ENCODE assay signal across 14 cellular contexts in the genomic region with DNA sequence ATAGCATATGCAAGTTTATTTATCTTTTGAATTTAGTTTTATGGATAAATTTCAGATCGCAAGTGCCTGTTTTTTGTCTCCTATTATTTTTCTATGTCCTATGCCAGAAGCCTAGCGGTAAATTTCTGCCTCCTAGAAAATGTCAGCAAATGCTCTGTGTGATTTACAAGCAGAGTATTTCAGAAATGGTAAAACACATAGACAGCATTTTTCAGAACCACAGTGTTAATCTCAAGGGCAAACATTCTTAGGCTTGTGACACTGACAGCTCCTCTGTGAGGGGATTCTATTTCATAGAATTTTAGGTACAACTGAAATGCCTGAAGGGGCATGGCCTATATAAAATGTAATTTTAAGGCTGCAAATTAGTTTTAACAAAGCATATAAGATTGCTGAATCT.
"Had no signal": no experiment of that assay in that cellular context is flagged by ENCODE, and none has a peak within 500 bp of the region (broad histone marks: within the 10 kb centered on the region; RNA-seq: fewer than 3 reads in every experiment).

No MANE protein-coding gene starts in this region.

- H3K27me3 ChIP-seq: esophagus squamous epithelium, foreskin keratinocyte, ovary had no signal

- H3K4me3 ChIP-seq: esophagus squamous epithelium, ovary, prostate gland, skin epidermis had no signal

- DNase-seq: dermis blood vessel endothelial cell; esophagus squamous epithelium; foreskin keratinocyte; kidney glomerular epithelial cell; mesendoderm; naive thymus-derived CD8-positive, alpha-beta T cell; ovary; retina; stimulated activated CD4-positive, alpha-beta T cell treated with anti-CD3 and anti-CD28 coated beads, Interleukin-12 subunit alpha, Interleukin-12 subunit beta, amount 100 ng/mL, for 4 hours; stimulated activated naive CD4-positive, alpha-beta T cell had no signal

- H3K27ac ChIP-seq: esophagus squamous epithelium, foreskin keratinocyte, ovary, prostate gland, skin epidermis had no signal

- H3K9me3 ChIP-seq: esophagus squamous epithelium, ovary, prostate gland had no signal

- FAIRE-seq: colon, islet of Langerhans had no signal

- H3K4me1 ChIP-seq: esophagus squamous epithelium, foreskin keratinocyte, prostate gland had no signal

- H3K36me3 ChIP-seq: esophagus squamous epithelium, ovary, prostate gland had no signal
